ENCODE assay signal across 9 cellular contexts in the genomic region with DNA sequence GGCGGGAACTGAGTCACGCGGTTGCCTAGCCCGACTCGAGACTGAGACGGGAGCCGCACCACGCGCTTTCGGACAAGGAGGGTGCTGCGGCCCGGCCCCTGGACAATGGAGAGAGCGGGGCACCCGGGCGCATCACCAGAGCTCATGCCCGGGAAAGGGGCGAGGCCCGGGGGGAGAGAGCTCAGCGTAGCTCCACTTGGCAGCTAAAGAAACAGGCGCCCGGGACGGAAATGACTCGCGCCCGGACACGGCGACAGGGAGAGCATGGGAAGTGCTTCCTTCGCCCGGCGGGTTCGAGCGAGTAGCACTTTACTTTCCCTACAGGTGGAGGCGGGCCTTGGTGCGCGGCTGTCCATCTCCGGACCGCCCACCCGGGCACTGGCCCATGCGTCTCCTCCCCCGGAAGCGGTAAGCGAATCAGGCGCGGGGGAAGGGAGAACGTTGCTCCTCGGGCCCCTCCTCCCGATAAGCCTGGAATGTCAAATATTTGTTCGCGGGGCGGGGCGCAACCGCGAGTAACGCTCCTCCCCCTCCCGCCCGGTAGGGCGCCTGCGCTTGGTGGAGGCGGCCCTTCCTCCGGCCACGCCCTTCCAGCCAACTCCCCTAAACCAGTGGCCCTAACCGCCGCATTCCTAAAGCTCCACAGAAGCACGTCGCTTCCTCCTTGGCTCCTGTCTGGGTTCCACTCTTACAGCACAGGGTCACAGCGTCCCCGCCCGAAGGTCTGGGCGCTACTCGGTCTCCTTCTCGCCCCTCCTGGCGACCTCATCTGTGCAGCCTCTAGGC. TPM values are rescaled to one million over a fixed set of nuclear protein-coding genes. Genes with fewer than 3 reads are reported as not detected.
A peak's percentile ranks its signal among the peaks of the same experiment; 100 is the strongest.
DNase-seq lines count a peak whose midpoint lies in the region; ATAC-seq and TF ChIP-seq lines count a peak whose summit lies in the region.
"Had no signal": no experiment of that assay in that cellular context is flagged by ENCODE, and none has a peak within 500 bp of the region (broad histone marks: within the 10 kb centered on the region; RNA-seq: fewer than 3 reads in every experiment).

No MANE protein-coding gene starts in this region.

- intact Hi-C loops in dorsolateral prefrontal cortex (cut with DNase I) (loop anchor here (2.0 to 5.0 kb wide), 3 partner anchors 150 to 430 kb away; a partner anchor contains a TSS), right lobe of liver (cut with DNase I) (loop anchor here (10.0 kb wide), 2 partner anchors 153 to 163 kb away; a partner anchor contains a TSS)

- peak overlapping the region; percentile 20 to 91 (median 79) for H3K27ac ChIP-seq in dorsolateral prefrontal cortex
- peak overlapping the region; percentile 72 to 88 (median 72) for H3K27ac ChIP-seq in right lobe of liver

- TF ChIP-seq POLR2A in right lobe of liver (IDR thresholded peaks at IDR 0.05): peak; percentile 97

- DNase-seq in BJ (ENCODE audit: low read depth): peak; percentile 89
- DNase-seq in NCI-H774 (lab: John Stamatoyannopoulos, UW): peak; percentile 90
- DNase-seq in activated CD4-positive, alpha-beta memory T cell treated with anti-CD3 and anti-CD28 coated beads, Interleukin-2, amount 10 ng/mL, durations not matched to agents 7 days and 5 days: peak; percentile 90
- DNase-seq in dorsolateral prefrontal cortex: peak; percentile 92 to 98 (median 96)
- peak; percentile 98 to 99 (median 99) for DNase-seq in right lobe of liver
- DNase-seq in stimulated activated CD4-positive, alpha-beta T cell treated with anti-CD3 and anti-CD28 coated beads, Interleukin-4, amount 100 ng/mL, for 1 hour: peak; percentile 89

- peaks cover 0 to 22% (median 3%) of the 10 kb centered on the region in 4 donors for H3K4me1 ChIP-seq in right lobe of liver

- no peaks in the 10 kb centered on the region; the same call in 1 of the 2 replicates for H3K36me3 ChIP-seq in BJ (ENCODE audit: control insufficient read depth, insufficient read depth, low read length)
- H3K36me3 ChIP-seq in right lobe of liver: peaks cover 0 to 14% (median 7%) of the 10 kb centered on the region in 4 donors

- ATAC-seq in GM19328 (IDR thresholded peaks at IDR 0.05; ENCODE audit: unreplicated experiment) (peak; percentile 78), HG03460 (IDR thresholded peaks at IDR 0.05; ENCODE audit: unreplicated experiment) (peak; percentile 75), right lobe of liver (peak; percentile 70 to 82 (median 72))

- peak overlapping the region; percentile 96 for H3K4me3 Mint-ChIP-seq in activated CD4-positive, alpha-beta memory T cell treated with anti-CD3 and anti-CD28 coated beads, Interleukin-2, amount 10 ng/mL, durations not matched to agents 7 days and 5 days

- peaks cover 32% of the 10 kb centered on the region for H3K4me1 Mint-ChIP-seq in activated CD4-positive, alpha-beta memory T cell treated with anti-CD3 and anti-CD28 coated beads, Interleukin-2, amount 10 ng/mL, durations not matched to agents 7 days and 5 days

- TF ChIP-seq CTCF in BJ (IDR thresholded peaks at IDR 0.05; ENCODE audit: insufficient read depth, low read depth, low read length) (no peak), dorsolateral prefrontal cortex (IDR thresholded peaks at IDR 0.05 in 54 of 56, conservative IDR thresholded peaks at IDR 0.05 in 2 of 56; ENCODE audit: low read depth in 1 of 56, partially characterized antibody in 56 of 56) (peak in 27 of 56 donors; percentile 6 to 60 (median 29)), right lobe of liver (IDR thresholded peaks at IDR 0.05) (peak in 1 of 4 donors; percentile 6)

- H3K9me3 Mint-ChIP-seq in activated CD4-positive, alpha-beta memory T cell treated with anti-CD3 and anti-CD28 coated beads, Interleukin-2, amount 10 ng/mL, durations not matched to agents 7 days and 5 days: no peaks in the 10 kb centered on the region

- POLR2A ChIA-PET in BJ (lab: Charles Lee): interaction anchor here (0.5 to 0.6 kb wide), 2 partner anchors 255 to 1425 kb away, joined by 3 read pairs; no protein-coding TSS in a partner anchor
- POLR2A ChIA-PET in activated CD4-positive, alpha-beta memory T cell treated with anti-CD3 and anti-CD28 coated beads, Interleukin-2, amount 10 ng/mL, durations not matched to agents 7 days and 5 days (lab: Charles Lee): interaction anchor here (0.9 to 1.9 kb wide), 3 partner anchors 8 to 118 kb away, joined by 3 to 9 read pairs (median 4); a partner anchor contains a TSS

- CTCF ChIA-PET in BJ (lab: Yijun Ruan, JAX): interaction anchor here (0.6 to 2.8 kb wide), 10 partner anchors 9 to 421 kb away, joined by 3 to 17 read pairs (median 3); a partner anchor contains a TSS
- CTCF ChIA-PET in activated CD4-positive, alpha-beta memory T cell treated with anti-CD3 and anti-CD28 coated beads, Interleukin-2, amount 10 ng/mL, durations not matched to agents 7 days and 5 days (lab: Charles Lee): interaction anchor here (0.8 to 2.4 kb wide), 6 partner anchors 24 to 144 kb away, joined by 3 to 12 read pairs (median 6); a partner anchor contains a TSS

- H3K27me3 Mint-ChIP-seq in activated CD4-positive, alpha-beta memory T cell treated with anti-CD3 and anti-CD28 coated beads, Interleukin-2, amount 10 ng/mL, durations not matched to agents 7 days and 5 days: peaks cover 4% of the 10 kb centered on the region

- H3K4me3 ChIP-seq in BJ (ENCODE audit: low read depth, low read length): peak overlapping the region; percentile 56
- H3K4me3 ChIP-seq in dorsolateral prefrontal cortex: peak overlapping the region; percentile 51 to 93 (median 75)
- H3K4me3 ChIP-seq in right lobe of liver: peak overlapping the region; percentile 70 to 94 (median 91)

- H3K9me3 ChIP-seq in right lobe of liver: no peaks in the 10 kb centered on the region

- H3K27me3 ChIP-seq in BJ (ENCODE audit: control insufficient read depth, insufficient read depth, low read length): no peaks in the 10 kb centered on the region
- no peaks in the 10 kb centered on the region for H3K27me3 ChIP-seq in dorsolateral prefrontal cortex
- no peaks in the 10 kb centered on the region for H3K27me3 ChIP-seq in right lobe of liver

- WGBS in right lobe of liver (ENCODE audit: insufficient coverage, low coverage, low lambda C conversion rate, missing lambda C conversion rate): 2% methylated on average over 24 of the region's 72 CpGs

- H3K27ac Mint-ChIP-seq in activated CD4-positive, alpha-beta memory T cell treated with anti-CD3 and anti-CD28 coated beads, Interleukin-2, amount 10 ng/mL, durations not matched to agents 7 days and 5 days: peak overlapping the region; percentile 85

- H3K36me3 Mint-ChIP-seq in activated CD4-positive, alpha-beta memory T cell treated with anti-CD3 and anti-CD28 coated beads, Interleukin-2, amount 10 ng/mL, durations not matched to agents 7 days and 5 days (ENCODE audit: low read depth): peaks cover 5% of the 10 kb centered on the region

RNA-seq across cellular contexts. Expression of a gene that starts 1.5 kb away (rescaled TPM):
- polyA plus RNA-seq in BJ (2011; rRNA removed): 0.04 TPM in 2 replicates
- polyA minus RNA-seq in BJ (2011; rRNA and poly(A)+ RNA removed): 0.62 TPM in 1 of 2 replicates, not detected in the other
- total RNA-seq in activated CD4-positive, alpha-beta memory T cell treated with anti-CD3 and anti-CD28 coated beads, Interleukin-2, amount 10 ng/mL, durations not matched to agents 7 days and 5 days: not detected
- 1 to 10 TPM in 7 of 120 experiments, under 1 TPM in 39, not detected in 74; 0.10 to 3.0 (median 0.37) TPM for total RNA-seq in dorsolateral prefrontal cortex
- 100 to 1,000 TPM in 1 of 6 experiments, 10 to 100 TPM in 5; 44.8 to 102 (median 57.9) TPM for total RNA-seq in right lobe of liver
- total RNA-seq: T-helper 2 cell treated with Interferon-gamma antibody and Interleukin-4, amounts not matched to agents 100 ng/mL and 5 ng/mL, for 36 hours had no signal

RNA-seq across cellular contexts. Expression of a gene that starts 7.7 kb away (rescaled TPM):
- polyA plus RNA-seq in BJ (2011; rRNA removed): 23.9 and 39.2 TPM in 2 replicates
- polyA minus RNA-seq in BJ (2011; rRNA and poly(A)+ RNA removed): 11.7 and 14.6 TPM in 2 replicates
- 1 to 10 TPM; 7.4 to 7.5 TPM for total RNA-seq in activated CD4-positive, alpha-beta memory T cell treated with anti-CD3 and anti-CD28 coated beads, Interleukin-2, amount 10 ng/mL, durations not matched to agents 7 days and 5 days
- total RNA-seq in dorsolateral prefrontal cortex (10 to 100 TPM; 13.4 to 34.2 (median 20.2) TPM), right lobe of liver (10 to 100 TPM in 5 of 6 experiments, 1 to 10 TPM in 1; 9.7 to 21.2 (median 13.7) TPM)

RNA-seq across cellular contexts. Expression of a gene that starts 26.9 kb away (rescaled TPM):
- polyA plus RNA-seq in BJ (2011; rRNA removed): 45.7 and 51.2 TPM in 2 replicates
- 50.0 and 83.9 TPM in 2 replicates for polyA minus RNA-seq in BJ (2011; rRNA and poly(A)+ RNA removed)
- total RNA-seq in activated CD4-positive, alpha-beta memory T cell treated with anti-CD3 and anti-CD28 coated beads, Interleukin-2, amount 10 ng/mL, durations not matched to agents 7 days and 5 days: 10 to 100 TPM; 66.7 to 68.9 TPM
- total RNA-seq in dorsolateral prefrontal cortex (10 to 100 TPM; 21.3 to 61.6 (median 36.3) TPM), right lobe of liver (1 to 10 TPM; 1.6 to 9.6 (median 4.5) TPM)

Comparison
In these comparisons a context has a peak if more than half of its experiments do, and no peak if none do; other contexts are left out.
1. Peak in every context shown above with its lines: DNase-seq, ATAC-seq, H3K4me3 ChIP-seq and H3K27ac ChIP-seq.
2. RNA of a gene that starts 1.5 kb away (total RNA-seq): 44.8 to 102 TPM in right lobe of liver; 0.10 to 3.0 TPM in dorsolateral prefrontal cortex and not detected in activated CD4-positive, alpha-beta memory T cell treated with anti-CD3 and anti-CD28 coated beads, Interleukin-2, amount 10 ng/mL, durations not matched to agents 7 days and 5 days; every median in the first group is over 10 times any median in the second.